In genomic region chr22:42414565-42415298, GRCh38 we compare ENCODE assay signal across 1 cellular context.
TF ChIP-seq lines count a peak whose summit lies in the region.

No MANE protein-coding gene starts in this region.

TF ChIP-seq in WTC11, 78 proteins besides CTCF, POLR2A, EP300 and RAD21:
- TF ChIP-seq MXD4 (CRISPR knock-in tag; IDR thresholded peaks at IDR 0.05; ENCODE audit: borderline replicate concordance) (no peak), ZNF423 (CRISPR knock-in tag; IDR thresholded peaks at IDR 0.05) (no peak), CDX4 (CRISPR knock-in tag; IDR thresholded peaks at IDR 0.05; ENCODE audit: borderline replicate concordance) (no peak), HMGA2 (CRISPR knock-in tag; IDR thresholded peaks at IDR 0.05) (no peak), ZNF121 (CRISPR knock-in tag; IDR thresholded peaks at IDR 0.05) (no peak), ZNF232 (CRISPR knock-in tag; IDR thresholded peaks at IDR 0.05) (no peak), USF1 (CRISPR knock-in tag; IDR thresholded peaks at IDR 0.05) (no peak), MYBL2 (CRISPR knock-in tag; IDR thresholded peaks at IDR 0.05) (no peak), FOXK1 (CRISPR knock-in tag; IDR thresholded peaks at IDR 0.05) (no peak), RELA (CRISPR knock-in tag; IDR thresholded peaks at IDR 0.05; ENCODE audit: borderline replicate concordance) (no peak), ATF3 (CRISPR knock-in tag; conservative IDR thresholded peaks at IDR 0.05) (no peak), CREM (CRISPR knock-in tag; IDR thresholded peaks at IDR 0.05) (no peak), FOXP4 (CRISPR knock-in tag; IDR thresholded peaks at IDR 0.05) (no peak)
- TF ChIP-seq, protein P1, sequence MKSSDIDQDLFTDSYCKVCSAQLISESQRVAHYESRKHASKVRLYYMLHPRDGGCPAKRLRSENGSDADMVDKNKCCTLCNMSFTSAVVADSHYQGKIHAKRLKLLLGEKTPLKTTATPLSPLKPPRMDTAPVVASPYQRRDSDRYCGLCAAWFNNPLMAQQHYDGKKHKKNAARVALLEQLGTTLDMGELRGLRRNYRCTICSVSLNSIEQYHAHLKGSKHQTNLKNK (CRISPR knock-in tag; IDR thresholded peaks at IDR 0.05): no peak
